10 cellular contexts compared by ENCODE assay signal in genomic region chr12:124352839-124353238, GRCh38. TPM values are rescaled to one million over a fixed set of nuclear protein-coding genes. Genes with fewer than 3 reads are reported as not detected.
DNase-seq lines count a peak whose midpoint lies in the region; ATAC-seq and TF ChIP-seq lines count a peak whose summit lies in the region.
"Had no signal": no experiment of that assay in that cellular context is flagged by ENCODE, and none has a peak within 500 bp of the region (broad histone marks: within the 10 kb centered on the region; RNA-seq: fewer than 3 reads in every experiment).

No MANE protein-coding gene starts in this region.

- intact Hi-C loops in gastrocnemius medialis (cut with DNase I; ENCODE audit: low total_unique reads), result no loop called here

- no peaks in the 10 kb centered on the region for H3K27me3 ChIP-seq in gastrocnemius medialis

- in situ Hi-C loops in gastrocnemius medialis (cut with MboI; ENCODE audit: low sequenced_read_pairs in 4 of 4), result loop anchor here in 3 of 4 donors (10.0 to 25.0 kb wide), 3 partner anchors 109 to 412 kb away; no protein-coding TSS in a partner anchor

- peak overlapping the region; percentile 36 for H3K27ac Mint-ChIP-seq in HFFc6
- H3K27ac Mint-ChIP-seq: stimulated activated memory B cell treated with anti-CD40 and anti-IgM and Interleukin-4, amounts not matched to agents 10 μg/mL and 1 μg/mL and 100 μg/mL, for 72 hours had no signal

- H3K27ac ChIP-seq in gastrocnemius medialis, result peak overlapping the region in 3 of 4 donors; percentile 22 to 57 (median 56)

- peaks cover 27% of the 10 kb centered on the region for H3K27me3 Mint-ChIP-seq in HFFc6 (ENCODE audit: insufficient read depth)
- H3K27me3 Mint-ChIP-seq: stimulated activated memory B cell treated with anti-CD40 and anti-IgM and Interleukin-4, amounts not matched to agents 10 μg/mL and 1 μg/mL and 100 μg/mL, for 72 hours had no signal

- no peak overlapping the region for H3K4me3 Mint-ChIP-seq in HFFc6
- H3K4me3 Mint-ChIP-seq: stimulated activated memory B cell treated with anti-CD40 and anti-IgM and Interleukin-4, amounts not matched to agents 10 μg/mL and 1 μg/mL and 100 μg/mL, for 72 hours had no signal

- H3K36me3 Mint-ChIP-seq in HFFc6 (ENCODE audit: low read depth), result peaks cover 38% of the 10 kb centered on the region

- TF ChIP-seq POLR2A in gastrocnemius medialis (IDR thresholded peaks at IDR 0.05), result no peak

- no peak overlapping the region for H3K4me3 ChIP-seq in gastrocnemius medialis

- peaks cover 0 to 9% of the 10 kb centered on the region in 2 donors for H3K4me1 ChIP-seq in gastrocnemius medialis

- ATAC-seq in gastrocnemius medialis (peak; percentile 41 to 42), HG02852 (IDR thresholded peaks at IDR 0.05; ENCODE audit: unreplicated experiment) (no peak)
- ATAC-seq: stimulated activated memory B cell treated with anti-CD40 and anti-IgM and Interleukin-4, amounts not matched to agents 10 μg/mL and 1 μg/mL and 100 μg/mL, for 72 hours had no signal

- H3K36me3 ChIP-seq in gastrocnemius medialis, result peaks cover 0 to 75% of the 10 kb centered on the region in 2 donors

- H3K9me3 Mint-ChIP-seq in HFFc6, result peaks cover 3% of the 10 kb centered on the region; the same call in 1 of the 2 replicates
- H3K9me3 Mint-ChIP-seq: stimulated activated memory B cell treated with anti-CD40 and anti-IgM and Interleukin-4, amounts not matched to agents 10 μg/mL and 1 μg/mL and 100 μg/mL, for 72 hours had no signal

- no peaks in the 10 kb centered on the region for H3K4me1 Mint-ChIP-seq in HFFc6 (ENCODE audit: low read depth)
- H3K4me1 Mint-ChIP-seq: stimulated activated memory B cell treated with anti-CD40 and anti-IgM and Interleukin-4, amounts not matched to agents 10 μg/mL and 1 μg/mL and 100 μg/mL, for 72 hours had no signal

- no peak for TF ChIP-seq CTCF in HFFc6 (IDR thresholded peaks at IDR 0.05)
- no peak for TF ChIP-seq CTCF in gastrocnemius medialis (IDR thresholded peaks at IDR 0.05 in 4 of 5, conservative IDR thresholded peaks at IDR 0.05 in 1 of 5)

- DNase-seq in HFFc6 (no peak), RPMI7951 (ENCODE audit: low read depth) (peak; percentile 56), foreskin melanocyte (peak; percentile 92), gastrocnemius medialis (peak in 1 of 2 donors; percentile 38), HCEC 1CT (no peak)
- no peak for DNase-seq in stimulated activated naive CD4-positive, alpha-beta T cell (lab: John Stamatoyannopoulos, UW)
- DNase-seq: activated CD4-positive, CD25-positive, alpha-beta regulatory T cell treated with anti-CD3 and anti-CD28 coated beads, Interleukin-2, amount 50 U/mL, for 72 hours; NCI-H774 had no signal

- no peaks in the 10 kb centered on the region for H3K9me3 ChIP-seq in gastrocnemius medialis

RNA-seq across cellular contexts. Expression of gene RFLNA, which starts 57.9 kb away (rescaled TPM):
- total RNA-seq in HFFc6 (2021; fragmentation: NEBNext Ultra II Directional; extraction: Animal tissue kit (Norgen Biotek cat#: 25700)), result not detected
- total RNA-seq in RPMI7951 (2014; rRNA removed; shearing (Covaris generic)), result 1.3 and 1.7 TPM in 2 replicates
- 1 to 10 TPM in 1 of 4 donors, under 1 TPM in 3; 0.15 to 1.1 (median 0.23) TPM for total RNA-seq in gastrocnemius medialis

Comparison
In these comparisons a context has a peak if more than half of its experiments do, and no peak if none do; other contexts are left out.
1. DNase-seq: peak in RPMI7951 (single experiment) and foreskin melanocyte (single experiment); none in HFFc6 (single experiment), stimulated activated naive CD4-positive, alpha-beta T cell (0 of 6) and HCEC 1CT (single experiment).